ENCODE assay signal across 15 cellular contexts in the genomic region with DNA sequence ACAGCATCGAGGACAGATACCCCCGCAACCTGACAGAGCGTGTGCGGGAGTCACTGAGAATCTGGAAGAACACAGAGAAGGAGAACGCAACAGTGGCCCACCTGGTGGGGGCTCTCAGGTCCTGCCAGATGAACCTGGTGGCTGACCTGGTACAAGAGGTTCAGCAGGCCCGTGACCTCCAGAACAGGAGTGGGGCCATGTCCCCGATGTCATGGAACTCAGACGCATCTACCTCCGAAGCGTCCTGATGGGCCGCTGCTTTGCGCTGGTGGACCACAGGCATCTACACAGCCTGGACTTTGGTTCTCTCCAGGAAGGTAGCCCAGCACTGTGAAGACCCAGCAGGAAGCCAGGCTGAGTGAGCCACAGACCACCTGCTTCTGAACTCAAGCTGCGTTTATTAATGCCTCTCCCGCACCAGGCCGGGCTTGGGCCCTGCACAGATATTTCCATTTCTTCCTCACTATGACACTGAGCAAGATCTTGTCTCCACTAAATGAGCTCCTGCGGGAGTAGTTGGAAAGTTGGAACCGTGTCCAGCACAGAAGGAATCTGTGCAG. TPM values are rescaled to one million over a fixed set of nuclear protein-coding genes. Genes with fewer than 3 reads are reported as not detected.
A peak's percentile ranks its signal among the peaks of the same experiment; 100 is the strongest.
DNase-seq lines count a peak whose midpoint lies in the region; ATAC-seq and TF ChIP-seq lines count a peak whose summit lies in the region.
"Had no signal": no experiment of that assay in that cellular context is flagged by ENCODE, and none has a peak within 500 bp of the region (broad histone marks: within the 10 kb centered on the region; RNA-seq: fewer than 3 reads in every experiment).

No MANE protein-coding gene starts in this region.

- POLR2A ChIA-PET in RWPE1 (lab: Yijun Ruan, JAX; ENCODE audit: low non-redundant PET): interaction anchor here (0.5 to 1.5 kb wide), 2 partner anchors 64 to 168 kb away, joined by 3 to 4 read pairs; no protein-coding TSS in a partner anchor

- ATAC-seq in activated CD8-positive, alpha-beta memory T cell treated with anti-CD3 and anti-CD28 coated beads, Interleukin-2, amount 10 ng/mL, durations not matched to agents 7 days and 5 days: no peak
- ATAC-seq in HG02623 (IDR thresholded peaks at IDR 0.05; ENCODE audit: unreplicated experiment) (no peak), GM18505 (IDR thresholded peaks at IDR 0.05; ENCODE audit: unreplicated experiment) (no peak)
- ATAC-seq: HCT116, heart right ventricle had no signal

- CTCF ChIA-PET in activated CD8-positive, alpha-beta memory T cell treated with anti-CD3 and anti-CD28 coated beads, Interleukin-2, amount 10 ng/mL, durations not matched to agents 7 days and 5 days (lab: Charles Lee): interaction anchor here (0.6 to 1.7 kb wide), 3 partner anchors 10 to 1581 kb away, joined by 3 to 5 read pairs (median 4); no protein-coding TSS in a partner anchor
- CTCF ChIA-PET in RWPE1 (lab: Yijun Ruan, JAX): no interaction called here

- no peak for TF ChIP-seq POLR2A in GM18505 (IDR thresholded peaks at IDR 0.05; ENCODE audit: borderline replicate concordance, extremely low read depth, insufficient read depth, insufficient read length)

- no peak overlapping the region for H3K4me3 ChIP-seq in effector memory CD4-positive, alpha-beta T cell (ENCODE audit: insufficient read depth, low read depth, low read length, poor library complexity, severe bottlenecking)
- no peak overlapping the region for H3K4me3 ChIP-seq in osteoblast (ENCODE audit: insufficient read depth, low read length)
- H3K4me3 ChIP-seq: heart right ventricle, ovary had no signal

- peaks cover 33% of the 10 kb centered on the region for H3K4me1 ChIP-seq in effector memory CD4-positive, alpha-beta T cell (ENCODE audit: control insufficient read depth, insufficient read depth, low read length, poor library complexity, severe bottlenecking)
- peaks cover 35% of the 10 kb centered on the region for H3K4me1 ChIP-seq in osteoblast (ENCODE audit: insufficient read depth, low read length)

- H3K4me1 Mint-ChIP-seq in activated CD8-positive, alpha-beta memory T cell treated with anti-CD3 and anti-CD28 coated beads, Interleukin-2, amount 10 ng/mL, durations not matched to agents 7 days and 5 days: peaks cover 44% of the 10 kb centered on the region

- no peak for DNase-seq in activated CD8-positive, alpha-beta memory T cell treated with anti-CD3 and anti-CD28 coated beads, Interleukin-2, amount 10 ng/mL, durations not matched to agents 7 days and 5 days
- DNase-seq in activated CD8-positive, alpha-beta memory T cell treated with anti-CD3 and anti-CD28 coated beads, Interleukin-2, amount 50 U/mL, for 4 hours: no peak
- DNase-seq in RWPE1 (ENCODE audit: low spot score) (no peak), osteoblast (ENCODE audit: insufficient read length, low spot score, missing footprints) (peak; percentile 55), NCI-H2107 treated with DMSO at 0.1 percent for 48 hours (lab: John Stamatoyannopoulos, UW; ENCODE audit: unreplicated experiment) (no peak)
- no peak for DNase-seq in effector memory CD4-positive, alpha-beta T cell
- DNase-seq: activated CD4-positive, CD25-positive, alpha-beta regulatory T cell treated with anti-CD3 and anti-CD28 coated beads, Interleukin-2, amount 50 U/mL, for 72 hours; heart right ventricle; NCI-H1105; NCI-H2171 treated with DMSO at 0.1 percent for 48 hours; ovary; stimulated activated CD4-positive, alpha-beta T cell treated with anti-CD3 and anti-CD28 coated beads, Interleukin-4, amount 100 ng/mL, for 4 hours had no signal

- no peaks in the 10 kb centered on the region for H3K9me3 Mint-ChIP-seq in activated CD8-positive, alpha-beta memory T cell treated with anti-CD3 and anti-CD28 coated beads, Interleukin-2, amount 10 ng/mL, durations not matched to agents 7 days and 5 days (ENCODE audit: low read depth)

- peaks cover 27% of the 10 kb centered on the region for H3K36me3 ChIP-seq in effector memory CD4-positive, alpha-beta T cell (ENCODE audit: control insufficient read depth, insufficient read depth, low read length)
- peaks cover 46% of the 10 kb centered on the region for H3K36me3 ChIP-seq in osteoblast (ENCODE audit: insufficient read depth, low read length)
- H3K36me3 ChIP-seq: ovary had no signal

- H3K9me3 ChIP-seq in effector memory CD4-positive, alpha-beta T cell (ENCODE audit: control insufficient read depth, low read length): no peaks in the 10 kb centered on the region
- no peaks in the 10 kb centered on the region for H3K9me3 ChIP-seq in osteoblast (ENCODE audit: low read depth, low read length)
- H3K9me3 ChIP-seq: heart right ventricle, ovary had no signal

- H3K27me3 ChIP-seq in effector memory CD4-positive, alpha-beta T cell (replicated peaks; ENCODE audit: control insufficient read depth, insufficient read depth, low read length, poor library complexity, severe bottlenecking): no peaks in the 10 kb centered on the region
- no peaks in the 10 kb centered on the region for H3K27me3 ChIP-seq in osteoblast (ENCODE audit: insufficient read depth, low read length)
- H3K27me3 ChIP-seq: heart right ventricle, ovary had no signal

- TF ChIP-seq CTCF in RWPE1 (conservative IDR thresholded peaks at IDR 0.05; ENCODE audit: low read depth) (no peak), osteoblast (IDR thresholded peaks at IDR 0.05; ENCODE audit: extremely low read depth, low read depth, low read length) (no peak)

- peaks cover 50% of the 10 kb centered on the region for H3K36me3 Mint-ChIP-seq in activated CD8-positive, alpha-beta memory T cell treated with anti-CD3 and anti-CD28 coated beads, Interleukin-2, amount 10 ng/mL, durations not matched to agents 7 days and 5 days

- no peaks in the 10 kb centered on the region for H3K27me3 Mint-ChIP-seq in activated CD8-positive, alpha-beta memory T cell treated with anti-CD3 and anti-CD28 coated beads, Interleukin-2, amount 10 ng/mL, durations not matched to agents 7 days and 5 days

- H3K27ac ChIP-seq in RWPE1 (peak overlapping the region; percentile 9), osteoblast (ENCODE audit: low read depth, low read length) (peak overlapping the region; percentile 94)
- peak overlapping the region; percentile 93 for H3K27ac ChIP-seq in effector memory CD4-positive, alpha-beta T cell (ENCODE audit: insufficient read depth, low read length, poor library complexity, severe bottlenecking)
- H3K27ac ChIP-seq: heart right ventricle, ovary had no signal

- peaks cover 57% of the 10 kb centered on the region for H3K79me2 ChIP-seq in osteoblast (ENCODE audit: insufficient read depth, low read length)

- H3K4me3 Mint-ChIP-seq in activated CD8-positive, alpha-beta memory T cell treated with anti-CD3 and anti-CD28 coated beads, Interleukin-2, amount 10 ng/mL, durations not matched to agents 7 days and 5 days: no peak overlapping the region

- peak overlapping the region; percentile 32 for H3K27ac Mint-ChIP-seq in activated CD8-positive, alpha-beta memory T cell treated with anti-CD3 and anti-CD28 coated beads, Interleukin-2, amount 10 ng/mL, durations not matched to agents 7 days and 5 days

- no peak overlapping the region for H3K4me2 ChIP-seq in osteoblast (ENCODE audit: insufficient read depth, low read length)

- H2AFZ ChIP-seq in osteoblast (ENCODE audit: low read length): no peak overlapping the region

- peaks cover 48% of the 10 kb centered on the region for H4K20me1 ChIP-seq in osteoblast (ENCODE audit: insufficient read depth, low read length)

RNA-seq across cellular contexts. Expression of a gene that starts 3.2 kb away (rescaled TPM):
- 10 to 100 TPM; 37.4 to 41.4 TPM for total RNA-seq in activated CD8-positive, alpha-beta memory T cell treated with anti-CD3 and anti-CD28 coated beads, Interleukin-2, amount 10 ng/mL, durations not matched to agents 7 days and 5 days
- 52.2 and 53.2 TPM in 2 replicates for total RNA-seq in osteoblast

Comparison
In these comparisons a context has a peak if more than half of its experiments do, and no peak if none do; other contexts are left out.
1. H3K27ac ChIP-seq: peak in every context shown above with its lines; median percentile 94 in osteoblast; 93 in effector memory CD4-positive, alpha-beta T cell; 9 in RWPE1.